In the genomic region with DNA sequence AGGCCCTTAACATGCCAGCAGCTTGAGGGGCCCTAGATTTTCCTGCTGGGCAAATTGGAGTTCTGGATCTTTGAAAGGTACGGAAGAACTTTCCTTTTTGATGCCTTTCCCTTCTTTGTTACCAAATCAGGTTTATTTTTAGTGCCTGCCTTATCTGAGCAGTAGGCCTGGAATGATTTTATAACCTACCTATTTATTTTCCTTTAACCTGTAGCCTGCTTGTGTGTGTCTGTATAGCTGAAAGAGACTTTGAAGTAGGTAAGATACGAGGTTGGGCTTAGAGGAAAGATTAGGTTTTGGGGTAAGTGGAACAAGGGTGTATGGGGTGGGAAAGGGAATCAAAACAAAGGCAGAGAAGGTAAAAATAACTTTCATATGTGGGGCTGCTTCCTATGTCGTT, we compare ENCODE assay signal across 25 cellular contexts.
"Had no signal": no experiment of that assay in that cellular context is flagged by ENCODE, and none has a peak within 500 bp of the region (broad histone marks: within the 10 kb centered on the region; RNA-seq: fewer than 3 reads in every experiment).

No MANE protein-coding gene starts in this region.

- H3K4me3 ChIP-seq: esophagus squamous epithelium, gastroesophageal sphincter had no signal

- H3K36me3 ChIP-seq: brain microvascular endothelial cell, esophagus squamous epithelium, gastroesophageal sphincter had no signal

- H3K4me3 Mint-ChIP-seq: activated CD4-positive, alpha-beta memory T cell treated with anti-CD3 and anti-CD28 coated beads for 36 hours; activated CD4-positive, alpha-beta T cell treated with anti-CD3 and anti-CD28 coated beads for 36 hours; activated CD4-positive, alpha-beta T cell treated with anti-CD3 and anti-CD28 coated beads, Interleukin-2, amount 10 ng/mL, durations not matched to agents 24 days and 14 days; activated CD8-positive, alpha-beta memory T cell treated with anti-CD3 and anti-CD28 coated beads, Interleukin-2, amount 10 ng/mL, durations not matched to agents 7 days and 5 days; activated CD8-positive, alpha-beta T cell treated with anti-CD3 and anti-CD28 coated beads, Interleukin-2, amount 10 ng/mL, durations not matched to agents 7 days and 5 days; activated naive CD8-positive, alpha-beta T cell; activated T-helper 1 cell treated with anti-CD3 and anti-CD28 coated beads, Interleukin-12 subunit alpha, Interleukin-12 subunit beta, Interleukin-2, Interleukin-4 antibody, amounts not matched to agents 30 ng/mL and 10 ng/mL and 1 ng/mL, durations not matched to agents 14 hours and 24 hours and 36 hours had no signal

- H3K27me3 Mint-ChIP-seq: activated CD4-positive, alpha-beta T cell treated with anti-CD3 and anti-CD28 coated beads, Interleukin-2, amount 10 ng/mL, durations not matched to agents 24 days and 14 days had no signal

- H3K9me3 ChIP-seq: esophagus squamous epithelium, gastroesophageal sphincter had no signal

- H3K27ac Mint-ChIP-seq: activated CD4-positive, alpha-beta memory T cell treated with anti-CD3 and anti-CD28 coated beads for 36 hours; activated CD4-positive, alpha-beta T cell treated with anti-CD3 and anti-CD28 coated beads for 36 hours; activated CD4-positive, alpha-beta T cell treated with anti-CD3 and anti-CD28 coated beads, Interleukin-2, amount 10 ng/mL, durations not matched to agents 24 days and 14 days; activated CD8-positive, alpha-beta memory T cell treated with anti-CD3 and anti-CD28 coated beads, Interleukin-2, amount 10 ng/mL, durations not matched to agents 7 days and 5 days; activated CD8-positive, alpha-beta T cell treated with anti-CD3 and anti-CD28 coated beads, Interleukin-2, amount 10 ng/mL, durations not matched to agents 7 days and 5 days; activated naive CD8-positive, alpha-beta T cell; activated T-helper 1 cell treated with anti-CD3 and anti-CD28 coated beads, Interleukin-12 subunit alpha, Interleukin-12 subunit beta, Interleukin-2, Interleukin-4 antibody, amounts not matched to agents 30 ng/mL and 10 ng/mL and 1 ng/mL, durations not matched to agents 14 hours and 24 hours and 36 hours had no signal

- H3K27me3 ChIP-seq: brain microvascular endothelial cell, esophagus squamous epithelium, gastroesophageal sphincter had no signal

- H3K9me3 Mint-ChIP-seq: activated CD4-positive, alpha-beta memory T cell treated with anti-CD3 and anti-CD28 coated beads for 36 hours; activated CD4-positive, alpha-beta T cell treated with anti-CD3 and anti-CD28 coated beads, Interleukin-2, amount 10 ng/mL, durations not matched to agents 24 days and 14 days; activated T-helper 1 cell treated with anti-CD3 and anti-CD28 coated beads, Interleukin-12 subunit alpha, Interleukin-12 subunit beta, Interleukin-2, Interleukin-4 antibody, amounts not matched to agents 30 ng/mL and 10 ng/mL and 1 ng/mL, durations not matched to agents 14 hours and 24 hours and 36 hours had no signal

- H3K36me3 Mint-ChIP-seq: activated CD4-positive, alpha-beta memory T cell treated with anti-CD3 and anti-CD28 coated beads for 36 hours; activated CD8-positive, alpha-beta memory T cell treated with anti-CD3 and anti-CD28 coated beads, Interleukin-2, amount 10 ng/mL, durations not matched to agents 7 days and 5 days; activated naive CD8-positive, alpha-beta T cell had no signal

- H3K27ac ChIP-seq: brain microvascular endothelial cell, epithelial cell of prostate, esophagus squamous epithelium, gastroesophageal sphincter had no signal

- DNase-seq: activated CD4-positive, alpha-beta memory T cell treated with anti-CD3 and anti-CD28 coated beads for 36 hours; activated CD4-positive, alpha-beta T cell treated with anti-CD3 and anti-CD28 coated beads for 36 hours; activated CD4-positive, CD25-positive, alpha-beta regulatory T cell; activated CD4-positive, CD25-positive, alpha-beta regulatory T cell treated with anti-CD3 and anti-CD28 coated beads, Interleukin-2, amount 50 U/mL, for 72 hours; activated CD8-positive, alpha-beta memory T cell treated with anti-CD3 and anti-CD28 coated beads, Interleukin-2, amount 10 ng/mL, durations not matched to agents 7 days and 5 days; activated CD8-positive, alpha-beta memory T cell treated with anti-CD3 and anti-CD28 coated beads, Interleukin-2, amount 50 U/mL, for 4 hours; activated CD8-positive, alpha-beta T cell treated with anti-CD3 and anti-CD28 coated beads, Interleukin-2, amount 10 ng/mL, durations not matched to agents 7 days and 5 days; activated gamma-delta T cell treated with Interleukin-2 at 50 U/mL for 16 hours; activated naive CD4-positive, alpha-beta T cell treated with anti-CD3 and anti-CD28 coated beads, Interleukin-2, amount 50 U/mL, for 16 hours; activated naive CD4-positive, alpha-beta T cell treated with Interleukin-2 at 50 U/mL for 16 hours; activated T-cell treated with anti-CD3 and anti-CD28 coated beads, Interleukin-2, amount 50 U/mL, for 1 hour; activated T-cell treated with anti-CD3 and anti-CD28 coated beads, Interleukin-2, amount 50 U/mL, for 48 hours; amniotic stem cell; anterior cingulate cortex; brain microvascular endothelial cell; caudate nucleus; effector CD8-positive, alpha-beta T cell; esophagus squamous epithelium; foreskin melanocyte; T-helper 2 cell had no signal

- ATAC-seq: activated CD4-positive, alpha-beta T cell treated with anti-CD3 and anti-CD28 coated beads for 36 hours; activated CD8-positive, alpha-beta memory T cell treated with anti-CD3 and anti-CD28 coated beads, Interleukin-2, amount 10 ng/mL, durations not matched to agents 7 days and 5 days; activated CD8-positive, alpha-beta T cell treated with anti-CD3 and anti-CD28 coated beads, Interleukin-2, amount 10 ng/mL, durations not matched to agents 7 days and 5 days; gastroesophageal sphincter had no signal
